Comparison of ENCODE assay signal across 8 cellular contexts in genomic region chr2:26970244-26970927, GRCh38.
A peak's percentile ranks its signal among the peaks of the same experiment; 100 is the strongest.
DNase-seq lines count a peak whose midpoint lies in the region; ATAC-seq and FAIRE-seq lines count a peak whose summit lies in the region.

Gene MAPRE3, plus strand, starts transcription at chr2:26970637. Its CDS starts 51,582 bp downstream, at chr2:27022219.

- peak; percentile 13 for FAIRE-seq in islet of Langerhans (lab: Jason Lieb, UNC)

- ATAC-seq in GM18511 (IDR thresholded peaks at IDR 0.05; ENCODE audit: unreplicated experiment) (peak; percentile 77), HG03108 (IDR thresholded peaks at IDR 0.05; ENCODE audit: unreplicated experiment) (peak; percentile 75), HG03432 (IDR thresholded peaks at IDR 0.05; ENCODE audit: unreplicated experiment) (no peak)

- DNase-seq in NCI-H345 (lab: John Stamatoyannopoulos, UW) (peak; percentile 93), cerebellar cortex (ENCODE audit: low spot score) (peak; percentile 95)
- DNase-seq in activated CD4-positive, alpha-beta T cell treated with anti-CD3 and anti-CD28 coated beads for 1 hour, result peak; percentile 67
- DNase-seq in stimulated activated CD4-positive, alpha-beta T cell treated with anti-CD3 and anti-CD28 coated beads, Interleukin-12 subunit alpha, Interleukin-12 subunit beta, amount 100 ng/mL, for 24 hours (ENCODE audit: low read depth in 2 of 2), result peak; percentile 55 to 72
